8 cellular contexts compared by ENCODE assay signal in the genomic region with DNA sequence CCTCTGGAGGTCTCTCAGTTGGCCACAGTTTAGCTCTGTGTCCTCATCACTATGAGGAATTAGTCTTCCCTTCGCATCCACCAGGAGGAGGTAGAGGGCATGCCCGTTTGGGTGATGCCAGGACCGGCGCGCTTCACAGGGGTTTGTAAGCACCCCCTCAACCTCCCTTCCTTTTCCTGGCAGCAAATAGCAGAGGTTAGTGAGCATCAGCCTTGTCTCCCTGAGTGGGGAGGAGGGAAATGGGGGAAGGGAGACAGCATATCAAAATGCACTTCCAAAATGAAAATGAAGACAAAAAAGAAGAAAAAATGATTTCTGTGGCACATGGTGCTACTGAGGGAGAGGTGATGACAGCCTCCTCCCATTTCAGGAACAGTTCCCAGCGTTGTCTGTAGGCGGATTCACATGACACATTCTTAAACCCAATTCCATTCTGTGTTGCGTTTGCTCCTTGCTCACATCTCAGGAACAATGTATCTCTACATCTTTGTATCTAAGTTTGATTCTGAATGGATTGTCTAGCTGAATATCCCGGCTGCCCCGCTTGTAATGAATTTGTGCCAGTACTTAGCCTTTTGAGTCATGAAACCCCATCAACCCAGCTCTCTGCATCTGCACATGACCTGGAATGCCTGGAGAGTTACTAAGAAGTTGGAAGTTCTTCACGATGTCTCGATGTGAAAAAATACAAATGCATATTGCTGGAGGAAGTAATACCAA. TPM values are rescaled to one million over a fixed set of nuclear protein-coding genes. Genes with fewer than 3 reads are reported as not detected.
A peak's percentile ranks its signal among the peaks of the same experiment; 100 is the strongest.
DNase-seq lines count a peak whose midpoint lies in the region; ATAC-seq, FAIRE-seq and TF ChIP-seq lines count a peak whose summit lies in the region.

No MANE protein-coding gene starts in this region.

- H3K27me3 ChIP-seq in HepG2 (ENCODE audit: control insufficient read depth in 1 of 2, insufficient read depth in 2 of 2, low read length in 2 of 2) = no peaks in the 10 kb centered on the region

- TF ChIP-seq EP300 in HepG2 (IDR thresholded peaks at IDR 0.05; ENCODE audit: low read depth in 2 of 2, low read length in 2 of 2) (no peak), HepG2 (CRISPR knock-in tag; IDR thresholded peaks at IDR 0.05; ENCODE audit: borderline replicate concordance) (no peak)

- no peaks in the 10 kb centered on the region for H3K79me2 ChIP-seq in HepG2 (ENCODE audit: insufficient read depth, low read length)

- H3K4me2 ChIP-seq in HepG2 (ENCODE audit: low read depth, low read length) = peak overlapping the region; percentile 74

- in situ Hi-C loops in HepG2 (cut with HindIII; ENCODE audit: extremely low pct_ligation_motif_present, low pct_unique_long_range_greater_than_20kb) = no loop called here

- TF ChIP-seq CTCF in AG04449 (IDR thresholded peaks at IDR 0.05; ENCODE audit: insufficient read depth, low read length, missing control alignments) (peak; percentile 86), HepG2 (CRISPR knock-in tag; IDR thresholded peaks at IDR 0.05) (peak; percentile 86)

- intact Hi-C loops in HepG2 (cut with micrococcal nuclease; ENCODE audit: unreplicated experiment) = loop anchor here (2.0 to 5.0 kb wide), 2 partner anchors 13 to 47 kb away; a partner anchor contains a TSS

- H3K36me3 ChIP-seq in HepG2 (replicated peaks in 1 of 2; ENCODE audit: control insufficient read depth in 1 of 2, insufficient read depth in 2 of 2, low read length in 2 of 2) = no peaks in the 10 kb centered on the region

- H3K4me1 ChIP-seq in HepG2 (ENCODE audit: insufficient read depth, low read length) = peaks cover 25% of the 10 kb centered on the region

- BruUV-seq in HepG2 (replicated peaks; lab: Mats Ljungman, UMichigan) = no TSS peak

- TF ChIP-seq POLR2A in HepG2 (IDR thresholded peaks at IDR 0.05; ENCODE audit: insufficient read depth in 1 of 2, low read depth in 2 of 2, low read length in 2 of 2) = no peak

- H3K4me3 ChIP-seq in AG04449 (ENCODE audit: low read depth, low read length) = peak overlapping the region; percentile 50
- peak overlapping the region in 1 of 3 experiments; percentile 47; a peak in 2 of 6 replicates for H3K4me3 ChIP-seq in HepG2 (replicated peaks in 1 of 3; ENCODE audit: insufficient read depth in 1 of 3, low read depth in 2 of 3, low read length in 3 of 3)

- no peak overlapping the region for H2AFZ ChIP-seq in HepG2 (ENCODE audit: low read length)

- POLR2A ChIA-PET in AG04449 (lab: Yijun Ruan, JAX) (interaction anchor here (0.6 to 1.4 kb wide), 3 partner anchors 17 to 162 kb away, joined by 3 to 5 read pairs (median 3); no protein-coding TSS in a partner anchor), HepG2 (lab: Yijun Ruan, JAX) (interaction anchor here (0.8 to 3.8 kb wide), 4 partner anchors 18 to 138 kb away, joined by 3 to 16 read pairs (median 8); no protein-coding TSS in a partner anchor)

- H3K9me3 ChIP-seq in HepG2 (ENCODE audit: low read length) = no peaks in the 10 kb centered on the region

- CTCF ChIA-PET in AG04449 (lab: Yijun Ruan, JAX) = interaction anchor here (0.6 to 4.3 kb wide), 37 partner anchors 9 to 308 kb away, joined by 3 to 35 read pairs (median 4); a partner anchor contains a TSS
- CTCF ChIA-PET in HepG2 (lab: Yijun Ruan, JAX; ENCODE audit: low intra/inter-chr PET ratio, low total read pairs) = interaction anchor here (0.8 to 1.8 kb wide), 3 partner anchors 43 to 138 kb away, joined by 3 to 17 read pairs (median 10); a partner anchor contains a TSS

- WGBS in HepG2 (ENCODE audit: low lambda C conversion rate) = 20% methylated on average over 12 of the region's 12 CpGs

- peak; percentile 44 for FAIRE-seq in GM18507 (lab: Jason Lieb, UNC)
- FAIRE-seq in HepG2 (lab: Jason Lieb, UNC) = peak; percentile 83

- DNase-seq in AG04449 (ENCODE audit: low read depth, low spot score) (peak; percentile 47), GM18507 (ENCODE audit: extremely low spot score, insufficient read length, low read depth) (no peak), NCI-H226 (peak; percentile 44), dedifferentiated amniotic fluid mesenchymal stem cell (ENCODE audit: extremely low spot score) (peak; percentile 53), HepG2 (ENCODE audit: low spot score) (peak; percentile 63), NCI-H187 treated with DMSO at 0.1 percent for 48 hours (lab: John Stamatoyannopoulos, UW) (no peak)
- DNase-seq in activated CD4-positive, alpha-beta T cell treated with anti-CD3 and anti-CD28 coated beads for 4 hours = peak; percentile 60 to 65
- peak; percentile 49 for DNase-seq in stimulated activated CD4-positive, alpha-beta T cell treated with anti-CD3 and anti-CD28 coated beads, Interleukin-4, amount 100 ng/mL, for 1 hour

- no peaks in the 10 kb centered on the region for H4K20me1 ChIP-seq in HepG2 (ENCODE audit: insufficient read depth, low read length)

- H3K27ac ChIP-seq in HepG2 (ENCODE audit: extremely low read length, insufficient read depth, low read length) = no peak overlapping the region

- H3K9ac ChIP-seq in HepG2 (ENCODE audit: insufficient read depth, low read depth, low read length) = no peak overlapping the region

- peak; percentile 78 for TF ChIP-seq RAD21 in HepG2 (CRISPR knock-in tag; IDR thresholded peaks at IDR 0.05)

- ATAC-seq in HepG2 = peak; percentile 95

TF ChIP-seq in HepG2, 621 proteins besides CTCF, POLR2A, EP300 and RAD21 (continues in another document):
- TF ChIP-seq MYNN (CRISPR knock-in tag; IDR thresholded peaks at IDR 0.05; ENCODE audit: low read depth) (no peak), ZNF441 (CRISPR knock-in tag; IDR thresholded peaks at IDR 0.05; ENCODE audit: borderline replicate concordance) (no peak), FOXC1 (CRISPR knock-in tag; IDR thresholded peaks at IDR 0.05; ENCODE audit: borderline replicate concordance) (0 out of 2 replicates have a peak, but pooled peaks have one; percentile 23), CCDC6 (CRISPR knock-in tag; IDR thresholded peaks at IDR 0.05) (0 out of 2 replicates have a peak, but pooled peaks have one; percentile 35)

RNA-seq across cellular contexts. Expression of a gene that starts 45.1 kb away (rescaled TPM):
- 12.4 and 24.0 TPM in 2 replicates for total RNA-seq in HepG2 (2016; rRNA removed; fragmentation: Illumina TruSeq; extraction: Trizol)
- 8.5 and 10.2 TPM in 2 replicates for total RNA-seq in HepG2 (2016; cell fraction: cytosol; rRNA removed; fragmentation: Illumina TruSeq; extraction: Trizol; ENCODE audit: low read depth)
- 12.7 and 22.1 TPM in 2 replicates for total RNA-seq in HepG2 (2016; cell fraction: insoluble cytoplasmic fraction; rRNA removed; fragmentation: Illumina TruSeq; extraction: Trizol)
- 13.7 and 17.0 TPM in 2 replicates for total RNA-seq in HepG2 (2016; cell fraction: membrane; rRNA removed; fragmentation: Illumina TruSeq; extraction: Trizol)
- total RNA-seq in HepG2 (2016; cell fraction: nucleus; rRNA removed; fragmentation: Illumina TruSeq; extraction: Trizol) = 16.6 and 22.9 TPM in 2 replicates
- 43.6 and 48.0 TPM in 2 replicates for polyA plus RNA-seq in HepG2 (2011; rRNA removed)
- polyA plus RNA-seq in HepG2 (2011; cell fraction: cytosol; rRNA removed) = 34.1 and 42.7 TPM in 2 replicates
- 45.0 and 51.9 TPM in 2 replicates for polyA plus RNA-seq in HepG2 (2011; cell fraction: nucleus; rRNA removed)
- polyA plus RNA-seq in HepG2 (2012) = 24.1 and 31.2 TPM in 2 replicates
- polyA plus RNA-seq in HepG2 (2016; cell fraction: cytosol; fragmentation: Illumina TruSeq; extraction: Trizol; ENCODE audit: low read depth) = 3.8 and 5.0 TPM in 2 replicates
- 9.1 and 11.5 TPM in 2 replicates for polyA plus RNA-seq in HepG2 (2016; cell fraction: insoluble cytoplasmic fraction; fragmentation: Illumina TruSeq; extraction: Trizol; ENCODE audit: low read depth)
- 8.9 and 12.0 TPM in 2 replicates for polyA plus RNA-seq in HepG2 (2016; cell fraction: membrane; fragmentation: Illumina TruSeq; extraction: Trizol; ENCODE audit: low read depth)
- 23.9 and 24.2 TPM in 2 replicates for polyA plus RNA-seq in HepG2 (2016; cell fraction: nucleus; fragmentation: Illumina TruSeq; extraction: Trizol; ENCODE audit: insufficient read depth, low read depth)
- polyA minus RNA-seq in HepG2 (2011; rRNA and poly(A)+ RNA removed; ENCODE audit: low replicate concordance) = 189 and 236 TPM in 2 replicates
- 48.4 and 49.0 TPM in 2 replicates for polyA minus RNA-seq in HepG2 (2011; cell fraction: cytosol; rRNA and poly(A)+ RNA removed)
- 33.2 and 34.2 TPM in 2 replicates for polyA minus RNA-seq in HepG2 (2011; cell fraction: nucleus; rRNA and poly(A)+ RNA removed)

RNA-seq across cellular contexts. Expression of a gene that starts 56.1 kb away (rescaled TPM):
- total RNA-seq in HepG2 (2016; rRNA removed; fragmentation: Illumina TruSeq; extraction: Trizol) = 59.0 and 71.8 TPM in 2 replicates
- 225 and 267 TPM in 2 replicates for total RNA-seq in HepG2 (2016; cell fraction: cytosol; rRNA removed; fragmentation: Illumina TruSeq; extraction: Trizol; ENCODE audit: low read depth)
- total RNA-seq in HepG2 (2016; cell fraction: insoluble cytoplasmic fraction; rRNA removed; fragmentation: Illumina TruSeq; extraction: Trizol) = 58.3 and 67.8 TPM in 2 replicates
- 138 and 166 TPM in 2 replicates for total RNA-seq in HepG2 (2016; cell fraction: membrane; rRNA removed; fragmentation: Illumina TruSeq; extraction: Trizol)
- total RNA-seq in HepG2 (2016; cell fraction: nucleus; rRNA removed; fragmentation: Illumina TruSeq; extraction: Trizol) = 62.7 and 68.1 TPM in 2 replicates
- 5.3 and 5.5 TPM in 2 replicates for polyA plus RNA-seq in HepG2 (2011; rRNA removed)
- polyA plus RNA-seq in HepG2 (2011; cell fraction: cytosol; rRNA removed) = 2.6 and 3.6 TPM in 2 replicates
- 7.1 and 10.0 TPM in 2 replicates for polyA plus RNA-seq in HepG2 (2011; cell fraction: nucleus; rRNA removed)
- polyA plus RNA-seq in HepG2 (2012) = 8.3 and 10.0 TPM in 2 replicates
- polyA plus RNA-seq in HepG2 (2016; cell fraction: cytosol; fragmentation: Illumina TruSeq; extraction: Trizol; ENCODE audit: low read depth) = 0.25 and 0.32 TPM in 2 replicates
- 10.2 and 10.3 TPM in 2 replicates for polyA plus RNA-seq in HepG2 (2016; cell fraction: insoluble cytoplasmic fraction; fragmentation: Illumina TruSeq; extraction: Trizol; ENCODE audit: low read depth)
- polyA plus RNA-seq in HepG2 (2016; cell fraction: membrane; fragmentation: Illumina TruSeq; extraction: Trizol; ENCODE audit: low read depth) = 0.95 and 1.1 TPM in 2 replicates
- polyA plus RNA-seq in HepG2 (2016; cell fraction: nucleus; fragmentation: Illumina TruSeq; extraction: Trizol; ENCODE audit: insufficient read depth, low read depth) = 23.0 and 30.4 TPM in 2 replicates
- 37.1 and 109 TPM in 2 replicates for polyA minus RNA-seq in HepG2 (2011; rRNA and poly(A)+ RNA removed; ENCODE audit: low replicate concordance)
- 44.4 and 47.0 TPM in 2 replicates for polyA minus RNA-seq in HepG2 (2011; cell fraction: cytosol; rRNA and poly(A)+ RNA removed)
- 72.2 and 82.1 TPM in 2 replicates for polyA minus RNA-seq in HepG2 (2011; cell fraction: nucleus; rRNA and poly(A)+ RNA removed)

Comparison
In these comparisons a context has a peak if more than half of its experiments do, and no peak if none do; other contexts are left out.
1. DNase-seq: peak in AG04449 (single experiment), NCI-H226 (single experiment), activated CD4-positive, alpha-beta T cell treated with anti-CD3 and anti-CD28 coated beads for 4 hours (2 of 2), dedifferentiated amniotic fluid mesenchymal stem cell (single experiment), HepG2 (single experiment) and stimulated activated CD4-positive, alpha-beta T cell treated with anti-CD3 and anti-CD28 coated beads, Interleukin-4, amount 100 ng/mL, for 1 hour (single experiment); none in GM18507 (single experiment) and NCI-H187 treated with DMSO at 0.1 percent for 48 hours (single experiment).